23 cellular contexts compared by ENCODE assay signal in the genomic region with DNA sequence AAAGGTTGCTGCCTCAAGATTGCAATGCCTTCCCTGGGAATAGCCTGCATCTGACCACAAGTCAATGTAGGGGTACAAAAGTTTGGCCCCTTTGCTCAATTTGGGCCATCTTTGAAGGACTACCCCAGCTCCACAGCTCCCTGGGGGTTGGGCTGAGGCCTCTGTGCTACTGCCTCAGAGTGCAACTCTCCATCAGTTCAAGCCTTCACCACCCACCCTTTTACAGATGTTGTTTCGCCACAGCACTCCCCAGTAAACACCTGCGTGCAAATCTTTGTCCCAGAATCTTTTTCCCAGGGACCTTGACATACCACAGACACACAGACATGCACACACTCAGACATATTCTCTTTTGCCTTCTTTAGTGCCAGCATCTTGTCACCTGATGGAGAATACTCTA.
"Had no signal": no experiment of that assay in that cellular context is flagged by ENCODE, and none has a peak within 500 bp of the region (broad histone marks: within the 10 kb centered on the region; RNA-seq: fewer than 3 reads in every experiment).

No MANE protein-coding gene starts in this region.

- H3K27me3 ChIP-seq: colonic mucosa, gastroesophageal sphincter, neural progenitor cell, right lobe of liver, stomach, tibial nerve had no signal

- H3K9me3 ChIP-seq: colonic mucosa, gastroesophageal sphincter, lower lobe of right lung, right lobe of liver, stomach, tibial nerve had no signal

- H3K4me1 ChIP-seq: colonic mucosa, gastroesophageal sphincter, lower lobe of right lung, right lobe of liver, tibial nerve had no signal

- H3K4me3 Mint-ChIP-seq: activated CD4-positive, alpha-beta T cell treated with anti-CD3 and anti-CD28 coated beads for 36 hours; activated naive CD8-positive, alpha-beta T cell; activated T-cell treated with anti-CD3 and anti-CD28 coated beads, Interleukin-2, amount 50 U/mL, for 72 hours; naive thymus-derived CD8-positive, alpha-beta T cell; neural progenitor cell; T-helper 2 cell treated with Interferon-gamma antibody and Interleukin-4, amounts not matched to agents 5 μg/mL and 100 μg/mL, for 36 hours had no signal

- H3K36me3 ChIP-seq: colonic mucosa, gastroesophageal sphincter, lower lobe of right lung, neural progenitor cell, right lobe of liver, stomach, tibial nerve had no signal

- H3K9me3 Mint-ChIP-seq: activated T-cell treated with anti-CD3 and anti-CD28 coated beads, Interleukin-2, amount 50 U/mL, for 72 hours; naive thymus-derived CD8-positive, alpha-beta T cell; neural progenitor cell; T-helper 2 cell treated with Interferon-gamma antibody and Interleukin-4, amounts not matched to agents 5 μg/mL and 100 μg/mL, for 36 hours had no signal

- ATAC-seq: activated CD4-positive, alpha-beta T cell treated with anti-CD3 and anti-CD28 coated beads for 36 hours; activated T-cell treated with anti-CD3 and anti-CD28 coated beads, Interleukin-2, amount 50 U/mL, for 72 hours; gastroesophageal sphincter; lower lobe of right lung; naive thymus-derived CD8-positive, alpha-beta T cell; right lobe of liver had no signal

- DNase-seq: activated CD4-positive, alpha-beta T cell treated with anti-CD3 and anti-CD28 coated beads for 36 hours; activated CD4-positive, alpha-beta T cell treated with anti-CD3 and anti-CD28 coated beads, Interleukin-2, amount 50 U/mL, for 4 hours; activated CD4-positive, CD25-positive, alpha-beta regulatory T cell; activated naive CD4-positive, alpha-beta T cell treated with Interleukin-2 at 50 U/mL for 16 hours; activated T-cell treated with anti-CD3 and anti-CD28 coated beads for 4 hours; activated T-cell treated with anti-CD3 and anti-CD28 coated beads, Interleukin-2, amount 50 U/mL, for 72 hours; anterior cingulate cortex; cerebellar nuclear complex; colonic mucosa; effector CD8-positive, alpha-beta T cell; erythroblast; lower lobe of right lung; mesenchymal stem cell; naive thymus-derived CD8-positive, alpha-beta T cell; right lobe of liver; stimulated activated CD4-positive, alpha-beta T cell treated with anti-CD3 and anti-CD28 coated beads, Interleukin-2, amount 100 ng/mL, for 48 hours; stomach; T-helper 1 cell had no signal

- H3K9ac ChIP-seq: neural progenitor cell had no signal

- H3K4me2 ChIP-seq: neural progenitor cell had no signal

- H3K27me3 Mint-ChIP-seq: activated naive CD8-positive, alpha-beta T cell had no signal

- H3K27ac ChIP-seq: colonic mucosa, gastroesophageal sphincter, lower lobe of right lung, neural progenitor cell, right lobe of liver, tibial nerve had no signal

- H2AFZ ChIP-seq: neural progenitor cell had no signal

- H3K36me3 Mint-ChIP-seq: activated naive CD8-positive, alpha-beta T cell; naive thymus-derived CD8-positive, alpha-beta T cell; neural progenitor cell had no signal

- H3K27ac Mint-ChIP-seq: activated CD4-positive, alpha-beta T cell treated with anti-CD3 and anti-CD28 coated beads for 36 hours; activated naive CD8-positive, alpha-beta T cell; activated T-cell treated with anti-CD3 and anti-CD28 coated beads, Interleukin-2, amount 50 U/mL, for 72 hours; naive thymus-derived CD8-positive, alpha-beta T cell; neural progenitor cell; T-helper 2 cell treated with Interferon-gamma antibody and Interleukin-4, amounts not matched to agents 5 μg/mL and 100 μg/mL, for 36 hours had no signal

- H3K4me3 ChIP-seq: colonic mucosa, gastroesophageal sphincter, lower lobe of right lung, neural progenitor cell, right lobe of liver, stomach, tibial nerve had no signal
